25 cellular contexts compared by ENCODE assay signal in genomic region chr7:82330706-82331220, GRCh38.
DNase-seq lines count a peak whose midpoint lies in the region; ATAC-seq, FAIRE-seq and TF ChIP-seq lines count a peak whose summit lies in the region.
"Had no signal": no experiment of that assay in that cellular context is flagged by ENCODE, and none has a peak within 500 bp of the region (broad histone marks: within the 10 kb centered on the region; RNA-seq: fewer than 3 reads in every experiment).

No MANE protein-coding gene starts in this region.

- CTCF ChIA-PET in A549 (lab: Yijun Ruan, JAX), result no interaction called here

- H3K27ac Mint-ChIP-seq in glutamatergic neuron (ENCODE audit: unreplicated experiment), result peak overlapping the region; percentile 3
- H3K27ac Mint-ChIP-seq: CD14-positive monocyte; CD4-positive, alpha-beta T cell; CD8-positive, alpha-beta memory T cell; HFFc6 had no signal

- no peak for TF ChIP-seq POLR2A in A549 (IDR thresholded peaks at IDR 0.05; ENCODE audit: low read length)
- TF ChIP-seq POLR2A in suprapubic skin (IDR thresholded peaks at IDR 0.05), result no peak

- peaks cover 7% of the 10 kb centered on the region for H3K9me3 Mint-ChIP-seq in glutamatergic neuron (ENCODE audit: unreplicated experiment)
- peaks cover 12% of the 10 kb centered on the region for H3K9me3 Mint-ChIP-seq in activated T-cell treated with anti-CD3 and anti-CD28 coated beads, Interleukin-2, amount 50 U/mL, for 4 hours
- H3K9me3 Mint-ChIP-seq: CD4-positive, alpha-beta T cell; HFFc6 had no signal

- POLR2A ChIA-PET in A549 (lab: Yijun Ruan, JAX), result no interaction called here

- peaks cover 4% of the 10 kb centered on the region for H3K27me3 Mint-ChIP-seq in glutamatergic neuron (ENCODE audit: unreplicated experiment)
- H3K27me3 Mint-ChIP-seq in activated T-cell treated with anti-CD3 and anti-CD28 coated beads, Interleukin-2, amount 50 U/mL, for 4 hours (ENCODE audit: low read depth), result no peaks in the 10 kb centered on the region
- H3K27me3 Mint-ChIP-seq: CD4-positive, alpha-beta T cell; CD8-positive, alpha-beta memory T cell had no signal

- TF ChIP-seq RAD21 in A549 (conservative IDR thresholded peaks at IDR 0.05 in 1 of 2, IDR thresholded peaks at IDR 0.05 in 1 of 2), result no peak

- H3K27ac ChIP-seq in A549, result no peak overlapping the region
- H3K27ac ChIP-seq in suprapubic skin, result no peak overlapping the region
- H3K27ac ChIP-seq: BLaER1 treated with 17β-estradiol and CSF1 and Interleukin-3, amounts not matched to agents 10 nM and 100 nM; GM23248 had no signal

- H3K27me3 ChIP-seq in suprapubic skin, result no peaks in the 10 kb centered on the region
- H3K27me3 ChIP-seq: BE2C; BLaER1 treated with 17β-estradiol and CSF1 and Interleukin-3, amounts not matched to agents 10 nM and 100 nM had no signal

- DNase-seq in A549 (ENCODE audit: low read depth in 1 of 2, low spot score in 1 of 2), result no peak
- no peak for DNase-seq in D721Med (ENCODE audit: insufficient read length, low spot score)
- DNase-seq in NCI-H526 (lab: John Stamatoyannopoulos, UW), result peak; percentile 83 to 84
- no peak for DNase-seq in glutamatergic neuron
- DNase-seq in DMS153 treated with DMSO at 0.1 percent for 48 hours (lab: John Stamatoyannopoulos, UW; ENCODE audit: unreplicated experiment), result no peak
- no peak for DNase-seq in suprapubic skin (ENCODE audit: low spot score in 2 of 2)
- DNase-seq in activated T-cell treated with anti-CD3 and anti-CD28 coated beads, Interleukin-2, amount 50 U/mL, for 4 hours, result no peak
- DNase-seq: 8988T; AML-193; BE2C; Calu3; CD4-positive, alpha-beta T cell; CD8-positive, alpha-beta memory T cell; COR-L47; DMS153; DMS79; EL; GDM1; GM23248; HFFc6 had no signal

- TF ChIP-seq EP300 in A549 (IDR thresholded peaks at IDR 0.05) (no peak), suprapubic skin (IDR thresholded peaks at IDR 0.05) (no peak)

- H3K4me1 Mint-ChIP-seq in glutamatergic neuron (ENCODE audit: low read depth, unreplicated experiment), result peaks cover 32% of the 10 kb centered on the region
- no peaks in the 10 kb centered on the region for H3K4me1 Mint-ChIP-seq in activated T-cell treated with anti-CD3 and anti-CD28 coated beads, Interleukin-2, amount 50 U/mL, for 4 hours (ENCODE audit: low read depth)
- H3K4me1 Mint-ChIP-seq: CD14-positive monocyte; CD8-positive, alpha-beta memory T cell had no signal

- H3K4me1 ChIP-seq in A549 (no peaks in the 10 kb centered on the region), suprapubic skin (no peaks in the 10 kb centered on the region)

- no peaks in the 10 kb centered on the region for H3K36me3 ChIP-seq in suprapubic skin
- H3K36me3 ChIP-seq: BE2C; BLaER1 treated with 17β-estradiol and CSF1 and Interleukin-3, amounts not matched to agents 10 nM and 100 nM; HAP-1 had no signal

- TF ChIP-seq CTCF in A549 (IDR thresholded peaks at IDR 0.05), result no peak
- no peak for TF ChIP-seq CTCF in D721Med (IDR thresholded peaks at IDR 0.05; ENCODE audit: insufficient read depth, missing control alignments)
- TF ChIP-seq CTCF in glutamatergic neuron (IDR thresholded peaks at IDR 0.05; ENCODE audit: partially characterized antibody, unreplicated experiment), result no peak
- no peak for TF ChIP-seq CTCF in suprapubic skin (IDR thresholded peaks at IDR 0.05)

- FAIRE-seq in A549 (lab: Jason Lieb, UNC), result peak; percentile 82
- peak; percentile 68 for FAIRE-seq in D721Med (lab: Jason Lieb, UNC)
- FAIRE-seq: GM12878 had no signal

- ATAC-seq in A549 (no peak), GM18861 (IDR thresholded peaks at IDR 0.05; ENCODE audit: unreplicated experiment) (no peak)
- ATAC-seq in activated T-cell treated with anti-CD3 and anti-CD28 coated beads, Interleukin-2, amount 50 U/mL, for 4 hours, result no peak
- ATAC-seq: GM12878 had no signal

- H3K4me3 Mint-ChIP-seq in glutamatergic neuron (ENCODE audit: unreplicated experiment), result no peak overlapping the region
- H3K4me3 Mint-ChIP-seq in activated T-cell treated with anti-CD3 and anti-CD28 coated beads, Interleukin-2, amount 50 U/mL, for 4 hours, result no peak overlapping the region
- H3K4me3 Mint-ChIP-seq: CD14-positive monocyte; CD4-positive, alpha-beta T cell; CD8-positive, alpha-beta memory T cell; HFFc6 had no signal

- no peak overlapping the region for H3K4me2 ChIP-seq in A549
- H3K4me2 ChIP-seq: BLaER1 treated with 17β-estradiol and CSF1 and Interleukin-3, amounts not matched to agents 10 nM and 100 nM had no signal

- H3K36me3 Mint-ChIP-seq in glutamatergic neuron (ENCODE audit: unreplicated experiment), result no peaks in the 10 kb centered on the region
- H3K36me3 Mint-ChIP-seq in activated T-cell treated with anti-CD3 and anti-CD28 coated beads, Interleukin-2, amount 50 U/mL, for 4 hours (ENCODE audit: insufficient read depth), result no peaks in the 10 kb centered on the region
- H3K36me3 Mint-ChIP-seq: CD14-positive monocyte; CD8-positive, alpha-beta memory T cell had no signal

- WGBS in A549 (ENCODE audit: missing lambda C conversion rate), result 89% methylated on average over 2 of the region's 2 CpGs
- 70% methylated on average over 2 of the region's 2 CpGs for WGBS in suprapubic skin

- no peaks in the 10 kb centered on the region for H3K9me3 ChIP-seq in A549
- no peaks in the 10 kb centered on the region for H3K9me3 ChIP-seq in suprapubic skin
- H3K9me3 ChIP-seq: BE2C; BLaER1 treated with 17β-estradiol and CSF1 and Interleukin-3, amounts not matched to agents 10 nM and 100 nM; HAP-1 had no signal

- H3K4me3 ChIP-seq in A549, result no peak overlapping the region
- no peak overlapping the region for H3K4me3 ChIP-seq in suprapubic skin
- H3K4me3 ChIP-seq: BLaER1 treated with 17β-estradiol and CSF1 and Interleukin-3, amounts not matched to agents 10 nM and 100 nM; GM12878; GM23248; HAP-1 had no signal

TF ChIP-seq in A549, 52 proteins besides CTCF, POLR2A, EP300 and RAD21 (continues in another document):
- TF ChIP-seq EHF (CRISPR knock-in tag; IDR thresholded peaks at IDR 0.05) (no peak), FOSB (CRISPR knock-in tag; IDR thresholded peaks at IDR 0.05) (no peak), SREBF2 (IDR thresholded peaks at IDR 0.05) (no peak), POLR2AphosphoS2 (conservative IDR thresholded peaks at IDR 0.05; ENCODE audit: low read length) (no peak), ZSCAN20 (CRISPR knock-in tag; IDR thresholded peaks at IDR 0.05) (no peak), HDAC2 (IDR thresholded peaks at IDR 0.05) (no peak), REST (IDR thresholded peaks at IDR 0.05) (no peak), HOXB5 (CRISPR knock-in tag; IDR thresholded peaks at IDR 0.05) (no peak), MAX (IDR thresholded peaks at IDR 0.05) (no peak), FOSL2 (IDR thresholded peaks at IDR 0.05) (no peak), FOSL2 (CRISPR knock-in tag; IDR thresholded peaks at IDR 0.05) (no peak), RNF2 (IDR thresholded peaks at IDR 0.05; ENCODE audit: borderline replicate concordance, low read depth) (no peak), RARB (CRISPR knock-in tag; IDR thresholded peaks at IDR 0.05) (no peak), BHLHE40 (IDR thresholded peaks at IDR 0.05; ENCODE audit: low read depth, low read length) (no peak), E2F6 (IDR thresholded peaks at IDR 0.05; ENCODE audit: borderline replicate concordance, low read depth) (no peak), CEBPB (IDR thresholded peaks at IDR 0.05) (no peak), CBX2 (IDR thresholded peaks at IDR 0.05; ENCODE audit: borderline replicate concordance, low read depth) (no peak), ESRRA (IDR thresholded peaks at IDR 0.05; ENCODE audit: borderline replicate concordance, low read length) (no peak)
- TF ChIP-seq, protein P1, sequence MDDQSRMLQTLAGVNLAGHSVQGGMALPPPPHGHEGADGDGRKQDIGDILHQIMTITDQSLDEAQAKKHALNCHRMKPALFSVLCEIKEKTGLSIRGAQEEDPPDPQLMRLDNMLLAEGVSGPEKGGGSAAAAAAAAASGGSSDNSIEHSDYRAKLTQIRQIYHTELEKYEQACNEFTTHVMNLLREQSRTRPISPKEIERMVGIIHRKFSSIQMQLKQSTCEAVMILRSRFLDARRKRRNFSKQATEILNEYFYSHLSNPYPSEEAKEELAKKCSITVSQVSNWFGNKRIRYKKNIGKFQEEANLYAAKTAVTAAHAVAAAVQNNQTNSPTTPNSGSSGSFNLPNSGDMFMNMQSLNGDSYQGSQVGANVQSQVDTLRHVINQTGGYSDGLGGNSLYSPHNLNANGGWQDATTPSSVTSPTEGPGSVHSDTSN (IDR thresholded peaks at IDR 0.05), result no peak

Comparison
In these comparisons a context has a peak if more than half of its experiments do, and no peak if none do; other contexts are left out.
1. DNase-seq: peak in NCI-H526 (2 of 2); none in A549 (0 of 2), D721Med (single experiment), glutamatergic neuron (single experiment), DMS153 treated with DMSO at 0.1 percent for 48 hours (single experiment), suprapubic skin (0 of 2) and activated T-cell treated with anti-CD3 and anti-CD28 coated beads, Interleukin-2, amount 50 U/mL, for 4 hours (single experiment).